ENCODE assay signal across 8 cellular contexts in genomic region chr7:73718905-73719805, GRCh38. TPM values are rescaled to one million over a fixed set of nuclear protein-coding genes. Genes with fewer than 3 reads are reported as not detected.
DNase-seq lines count a peak whose midpoint lies in the region; ATAC-seq lines count a peak whose summit lies in the region.

STX1A (minus strand) TSS chr7:73719669; CDS start chr7:73719631, 38 bp downstream.

- intact Hi-C loops in left ventricle myocardium superior (cut with micrococcal nuclease) = no loop called here

- DNase-seq in COLO829 (ENCODE audit: low spot score) (peak; percentile 85), HuH-7.5 (ENCODE audit: low spot score) (peak; percentile 85), T follicular helper cell (ENCODE audit: low read depth) (peak; percentile 56), amniotic stem cell (lab: John Stamatoyannopoulos, UW) (peak; percentile 63), left ventricle myocardium superior (peak; percentile 86), putamen (ENCODE audit: low spot score) (peak; percentile 63), cerebellar nuclear complex (lab: John Stamatoyannopoulos, UW) (no peak)

- ATAC-seq in GM21360 (IDR thresholded peaks at IDR 0.05; ENCODE audit: unreplicated experiment) = peak; percentile 50
- ATAC-seq in left ventricle myocardium superior = peak; percentile 81

RNA-seq across cellular contexts. Expression of gene STX1A, which starts in this region (rescaled TPM):
- total RNA-seq in left ventricle myocardium superior = 3.0 TPM

Comparison
In these comparisons a context has a peak if more than half of its experiments do, and no peak if none do; other contexts are left out.
1. DNase-seq: peak in COLO829 (single experiment), HuH-7.5 (single experiment), T follicular helper cell (single experiment), amniotic stem cell (single experiment), left ventricle myocardium superior (single experiment) and putamen (single experiment); none in cerebellar nuclear complex (0 of 2).